Comparison of ENCODE assay signal across 22 cellular contexts in the genomic region with DNA sequence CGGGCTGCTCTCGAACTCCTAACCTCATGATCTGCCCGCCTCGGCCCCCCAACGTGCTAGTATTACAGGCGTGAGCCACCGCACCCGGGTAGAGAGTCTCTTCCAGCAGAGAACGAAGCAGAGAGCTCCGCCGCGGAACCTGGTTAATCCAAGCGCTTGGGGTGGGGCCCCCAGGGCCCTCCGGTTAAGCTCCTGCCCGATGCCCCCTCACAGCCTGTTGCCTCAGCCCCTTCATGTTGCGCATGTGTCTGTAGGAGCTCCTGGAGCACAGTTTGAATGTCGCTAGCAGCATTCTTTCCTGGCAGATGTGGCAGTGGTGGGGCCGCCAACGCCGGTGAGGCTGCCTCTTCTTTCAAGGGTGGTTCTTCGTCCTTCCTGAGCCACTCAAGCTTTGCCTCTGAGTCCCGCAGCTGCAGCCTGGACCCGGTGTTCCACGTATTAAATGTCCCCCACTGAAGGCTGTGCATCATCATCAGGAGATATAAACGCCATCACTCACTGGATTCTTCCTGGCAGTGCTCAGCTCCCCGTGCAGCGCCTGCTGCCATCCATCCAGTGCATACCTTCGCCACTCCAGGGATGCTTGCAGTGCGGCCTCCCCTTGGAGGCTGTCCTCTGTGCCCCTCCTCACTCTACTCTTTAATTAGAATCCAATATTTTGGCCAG.
DNase-seq lines count a peak whose midpoint lies in the region; ATAC-seq and TF ChIP-seq lines count a peak whose summit lies in the region.
"Had no signal": no experiment of that assay in that cellular context is flagged by ENCODE, and none has a peak within 500 bp of the region (broad histone marks: within the 10 kb centered on the region; RNA-seq: fewer than 3 reads in every experiment).

No MANE protein-coding gene starts in this region.

- H3K27me3 Mint-ChIP-seq in neural progenitor cell (ENCODE audit: insufficient read depth, low read depth) = no peaks in the 10 kb centered on the region
- H3K27me3 Mint-ChIP-seq: B cell; CD4-positive, CD25-positive, alpha-beta regulatory T cell had no signal

- H3K9me3 ChIP-seq in right cardiac atrium (ENCODE audit: control insufficient read depth, low read length) = no peaks in the 10 kb centered on the region
- no peaks in the 10 kb centered on the region for H3K9me3 ChIP-seq in neural progenitor cell (ENCODE audit: low read depth)
- no peaks in the 10 kb centered on the region for H3K9me3 ChIP-seq in upper lobe of right lung

- H3K4me1 Mint-ChIP-seq in neural progenitor cell = no peaks in the 10 kb centered on the region
- H3K4me1 Mint-ChIP-seq: B cell; CD4-positive, CD25-positive, alpha-beta regulatory T cell; H9 had no signal

- H3K4me3 Mint-ChIP-seq in neural progenitor cell = no peak overlapping the region
- H3K4me3 Mint-ChIP-seq: B cell; CD4-positive, CD25-positive, alpha-beta regulatory T cell; CD8-positive, alpha-beta T cell; H9; HFFc6 had no signal

- H3K36me3 ChIP-seq in neural progenitor cell = no peaks in the 10 kb centered on the region
- H3K36me3 ChIP-seq in upper lobe of right lung = no peaks in the 10 kb centered on the region
- H3K36me3 ChIP-seq: BLaER1 had no signal

- 94% methylated on average over 29 of the region's 29 CpGs for WGBS in right cardiac atrium

- no peak overlapping the region for H3K4me3 ChIP-seq in right cardiac atrium (ENCODE audit: low read length)
- no peak overlapping the region for H3K4me3 ChIP-seq in neural progenitor cell
- H3K4me3 ChIP-seq in upper lobe of right lung = no peak overlapping the region
- H3K4me3 ChIP-seq: BLaER1, GM12878, GM23248 had no signal

- H3K27ac ChIP-seq in right cardiac atrium (ENCODE audit: low read length) (no peak overlapping the region), neural progenitor cell (no peak overlapping the region), upper lobe of right lung (no peak overlapping the region)
- H3K27ac ChIP-seq: 22Rv1, BLaER1, C4-2B, GM23248 had no signal

- no peaks in the 10 kb centered on the region for H3K4me1 ChIP-seq in right cardiac atrium (ENCODE audit: control insufficient read depth, insufficient read depth, low read length)
- H3K4me1 ChIP-seq in neural progenitor cell = no peaks in the 10 kb centered on the region
- H3K4me1 ChIP-seq in upper lobe of right lung = no peaks in the 10 kb centered on the region
- H3K4me1 ChIP-seq: BLaER1, Caco-2 had no signal

- no peaks in the 10 kb centered on the region for H3K27me3 ChIP-seq in right cardiac atrium (ENCODE audit: control insufficient read depth, insufficient read depth)
- H3K27me3 ChIP-seq in neural progenitor cell = no peaks in the 10 kb centered on the region
- H3K27me3 ChIP-seq in upper lobe of right lung = no peaks in the 10 kb centered on the region
- H3K27me3 ChIP-seq: BLaER1 had no signal

- H3K4me2 ChIP-seq in neural progenitor cell = no peak overlapping the region
- H3K4me2 ChIP-seq: BLaER1 had no signal

- no peaks in the 10 kb centered on the region for H3K36me3 Mint-ChIP-seq in neural progenitor cell
- H3K36me3 Mint-ChIP-seq: CD4-positive, CD25-positive, alpha-beta regulatory T cell; CD8-positive, alpha-beta T cell had no signal

- peak overlapping the region; percentile 29 for H3K27ac Mint-ChIP-seq in neural progenitor cell
- H3K27ac Mint-ChIP-seq: B cell; CD4-positive, CD25-positive, alpha-beta regulatory T cell; CD8-positive, alpha-beta T cell; H9; HFFc6 had no signal

- no peaks in the 10 kb centered on the region for H3K79me2 ChIP-seq in neural progenitor cell (ENCODE audit: low read depth)

- ATAC-seq in right cardiac atrium (no peak), left ventricle myocardium superior (no peak), upper lobe of right lung (peak; percentile 13), HG02981 (IDR thresholded peaks at IDR 0.05; ENCODE audit: unreplicated experiment) (no peak)
- ATAC-seq: CD8-positive, alpha-beta T cell; GM12878; HCT116 had no signal

- H3F3A ChIP-seq in neural progenitor cell (ENCODE audit: low read depth) = no peaks in the 10 kb centered on the region

- peak in 2 of 3 donors; percentile 26 to 28 for DNase-seq in right cardiac atrium
- no peak for DNase-seq in left ventricle myocardium superior
- no peak for DNase-seq in neural progenitor cell (ENCODE audit: low spot score)
- peak; percentile 54 for DNase-seq in upper lobe of right lung
- no peak for DNase-seq in DMS153 treated with DMSO at 0.1 percent for 48 hours (lab: John Stamatoyannopoulos, UW; ENCODE audit: unreplicated experiment)
- DNase-seq: Caco-2; CD4-positive, CD25-positive, alpha-beta regulatory T cell; CD8-positive, alpha-beta T cell; DMS153; DMS79; EL; GDM1; GM23248; H9; HFFc6 had no signal

- H4K20me1 ChIP-seq in neural progenitor cell (ENCODE audit: low read depth) = no peaks in the 10 kb centered on the region
- H4K20me1 ChIP-seq: BLaER1 had no signal

- no peak overlapping the region for H3K9ac ChIP-seq in neural progenitor cell
- H3K9ac ChIP-seq: BLaER1, GM23248 had no signal

- H2AFZ ChIP-seq in neural progenitor cell (replicated peaks) = no peak overlapping the region
- H2AFZ ChIP-seq: GM23248 had no signal

- intact Hi-C loops in right cardiac atrium (cut with DNase I) = no loop called here
- intact Hi-C loops in left ventricle myocardium superior (cut with micrococcal nuclease) = no loop called here
- intact Hi-C loops in upper lobe of right lung (cut with DNase I) = no loop called here

- TF ChIP-seq CTCF in neural progenitor cell (IDR thresholded peaks at IDR 0.05) (no peak), upper lobe of right lung (IDR thresholded peaks at IDR 0.05) (no peak)

- H3K9me3 Mint-ChIP-seq in neural progenitor cell = peaks cover 24% of the 10 kb centered on the region
- H3K9me3 Mint-ChIP-seq: HFFc6 had no signal

Comparison
In these comparisons a context has a peak if more than half of its experiments do, and no peak if none do; other contexts are left out.
1. DNase-seq: peak in right cardiac atrium (2 of 3) and upper lobe of right lung (single experiment); none in left ventricle myocardium superior (single experiment), neural progenitor cell (single experiment) and DMS153 treated with DMSO at 0.1 percent for 48 hours (single experiment).